Comparison of ENCODE assay signal across 8 cellular contexts in genomic region chr6:31308050-31308844, GRCh38. TPM values are rescaled to one million over a fixed set of nuclear protein-coding genes. Genes with fewer than 3 reads are reported as not detected.
A peak's percentile ranks its signal among the peaks of the same experiment; 100 is the strongest.
DNase-seq lines count a peak whose midpoint lies in the region; ATAC-seq and TF ChIP-seq lines count a peak whose summit lies in the region.

No MANE protein-coding gene starts in this region.

- no peaks in the 10 kb centered on the region for H3K36me3 Mint-ChIP-seq in activated CD4-positive, alpha-beta T cell treated with anti-CD3 and anti-CD28 coated beads, Interleukin-2, amount 10 ng/mL, durations not matched to agents 24 days and 14 days (ENCODE audit: low read depth)
- no peaks in the 10 kb centered on the region for H3K36me3 Mint-ChIP-seq in effector memory CD8-positive, alpha-beta T cell (ENCODE audit: insufficient read depth)

- no peak for TF ChIP-seq CTCF in tibial nerve (IDR thresholded peaks at IDR 0.05)

- peak overlapping the region in 1 of 4 donors; percentile 60 for H3K27ac ChIP-seq in tibial nerve

- no peaks in the 10 kb centered on the region for H3K9me3 ChIP-seq in tibial nerve

- H3K9me3 Mint-ChIP-seq in activated CD4-positive, alpha-beta T cell treated with anti-CD3 and anti-CD28 coated beads, Interleukin-2, amount 10 ng/mL, durations not matched to agents 24 days and 14 days, result no peaks in the 10 kb centered on the region
- H3K9me3 Mint-ChIP-seq in effector memory CD8-positive, alpha-beta T cell, result no peaks in the 10 kb centered on the region

- H3K4me1 ChIP-seq in tibial nerve, result peaks cover 0 to 15% (median 4%) of the 10 kb centered on the region in 4 donors

- intact Hi-C loops in activated CD4-positive, alpha-beta T cell treated with anti-CD3 and anti-CD28 coated beads, Interleukin-2, amount 10 ng/mL, durations not matched to agents 24 days and 14 days (cut with micrococcal nuclease), result no loop called here

- H3K4me1 Mint-ChIP-seq in activated CD4-positive, alpha-beta T cell treated with anti-CD3 and anti-CD28 coated beads, Interleukin-2, amount 10 ng/mL, durations not matched to agents 24 days and 14 days, result peaks cover 5% of the 10 kb centered on the region
- peaks cover 4 to 7% of the 10 kb centered on the region in 2 donors for H3K4me1 Mint-ChIP-seq in effector memory CD8-positive, alpha-beta T cell (ENCODE audit: low read depth in 2 of 2)

- WGBS in tibial nerve, 2 donors, result 2 to 17% methylated on average over 14 to 47 of the region's 57 CpGs

- no peak for TF ChIP-seq POLR2A in tibial nerve (IDR thresholded peaks at IDR 0.05)

- peak overlapping the region; percentile 81 for H3K4me3 Mint-ChIP-seq in activated CD4-positive, alpha-beta T cell treated with anti-CD3 and anti-CD28 coated beads, Interleukin-2, amount 10 ng/mL, durations not matched to agents 24 days and 14 days
- peak overlapping the region; percentile 85 to 87 for H3K4me3 Mint-ChIP-seq in effector memory CD8-positive, alpha-beta T cell

- peak; percentile 93 for ATAC-seq in effector memory CD8-positive, alpha-beta T cell (replicated peaks)
- ATAC-seq in GM18861 (IDR thresholded peaks at IDR 0.05; ENCODE audit: unreplicated experiment) (no peak), GM19023 (IDR thresholded peaks at IDR 0.05; ENCODE audit: unreplicated experiment) (no peak)

- H3K4me3 ChIP-seq in H7 (ENCODE audit: insufficient read depth, low read depth, low read length) (peak overlapping the region; percentile 31; the same call in 1 of the 2 replicates), tibial nerve (peak overlapping the region in 3 of 4 donors; percentile 25 to 49 (median 44))

- H3K27me3 Mint-ChIP-seq in activated CD4-positive, alpha-beta T cell treated with anti-CD3 and anti-CD28 coated beads, Interleukin-2, amount 10 ng/mL, durations not matched to agents 24 days and 14 days, result peaks cover 43% of the 10 kb centered on the region
- peaks cover 18 to 40% of the 10 kb centered on the region in 2 donors for H3K27me3 Mint-ChIP-seq in effector memory CD8-positive, alpha-beta T cell

- DNase-seq in H7, result peak; percentile 75
- peak; percentile 77 for DNase-seq in activated CD4-positive, alpha-beta T cell treated with anti-CD3 and anti-CD28 coated beads, Interleukin-2, amount 10 ng/mL, durations not matched to agents 24 days and 14 days
- DNase-seq in effector memory CD8-positive, alpha-beta T cell, result peak; percentile 53 to 61 (median 60)
- DNase-seq in pons (ENCODE audit: low spot score), result peak; percentile 13
- no peak for DNase-seq in tibial nerve (ENCODE audit: low spot score in 2 of 2)
- no peak for DNase-seq in dedifferentiated amniotic fluid mesenchymal stem cell (ENCODE audit: extremely low spot score)

- no peak overlapping the region for H3K27ac Mint-ChIP-seq in activated CD4-positive, alpha-beta T cell treated with anti-CD3 and anti-CD28 coated beads, Interleukin-2, amount 10 ng/mL, durations not matched to agents 24 days and 14 days
- H3K27ac Mint-ChIP-seq in effector memory CD8-positive, alpha-beta T cell, result no peak overlapping the region

- H3K27me3 ChIP-seq in H7 (ENCODE audit: control insufficient read depth, insufficient read depth, low read length), result peaks cover 2% of the 10 kb centered on the region
- peaks cover 0 to 42% of the 10 kb centered on the region in 2 donors for H3K27me3 ChIP-seq in tibial nerve

- H3K36me3 ChIP-seq in H7 (replicated peaks; ENCODE audit: control insufficient read depth, insufficient read depth, low read length) (no peaks in the 10 kb centered on the region), tibial nerve (no peaks in the 10 kb centered on the region)

- TF ChIP-seq EP300 in tibial nerve (IDR thresholded peaks at IDR 0.05), result no peak

RNA-seq across cellular contexts. Expression of gene HLA-C, which starts 36.4 kb away (rescaled TPM):
- total RNA-seq in H7 (2014; rRNA removed; shearing (Covaris generic)), result 33.7 and 34.7 TPM in 2 replicates
- 857 and 893 TPM in 2 replicates for total RNA-seq in activated CD4-positive, alpha-beta T cell treated with anti-CD3 and anti-CD28 coated beads, Interleukin-2, amount 10 ng/mL, durations not matched to agents 24 days and 14 days
- 100 to 1,000 TPM; 148 to 482 (median 409) TPM for total RNA-seq in tibial nerve

RNA-seq across cellular contexts. Expression of gene HLA-B, which starts 48.7 kb away (rescaled TPM):
- total RNA-seq in H7 (2014; rRNA removed; shearing (Covaris generic)), result 7.3 and 27.3 TPM in 2 replicates
- 3,406 and 3,483 TPM in 2 replicates for total RNA-seq in activated CD4-positive, alpha-beta T cell treated with anti-CD3 and anti-CD28 coated beads, Interleukin-2, amount 10 ng/mL, durations not matched to agents 24 days and 14 days
- 100 to 1,000 TPM; 570 to 933 (median 787) TPM for total RNA-seq in tibial nerve

Comparison
In these comparisons a context has a peak if more than half of its experiments do, and no peak if none do; other contexts are left out.
1. DNase-seq: peak in H7 (single experiment), activated CD4-positive, alpha-beta T cell treated with anti-CD3 and anti-CD28 coated beads, Interleukin-2, amount 10 ng/mL, durations not matched to agents 24 days and 14 days (single experiment), effector memory CD8-positive, alpha-beta T cell (3 of 3) and pons (single experiment); none in tibial nerve (0 of 2) and dedifferentiated amniotic fluid mesenchymal stem cell (single experiment).
2. RNA of gene HLA-B, which starts 48.7 kb away (total RNA-seq): 3,406 to 3,483 TPM in activated CD4-positive, alpha-beta T cell treated with anti-CD3 and anti-CD28 coated beads, Interleukin-2, amount 10 ng/mL, durations not matched to agents 24 days and 14 days and 570 to 933 TPM in tibial nerve; 7.3 to 27.3 TPM in H7; every median in the first group is over 10 times any median in the second.